ENCODE assay signal across 9 cellular contexts in genomic region chr10:22379059-22379458, GRCh38. TPM values are rescaled to one million over a fixed set of nuclear protein-coding genes. Genes with fewer than 3 reads are reported as not detected.
A peak's percentile ranks its signal among the peaks of the same experiment; 100 is the strongest.
DNase-seq lines count a peak whose midpoint lies in the region; ATAC-seq lines count a peak whose summit lies in the region.
"Had no signal": no experiment of that assay in that cellular context is flagged by ENCODE, and none has a peak within 500 bp of the region (broad histone marks: within the 10 kb centered on the region; RNA-seq: fewer than 3 reads in every experiment).

No MANE protein-coding gene starts in this region.

- no peak overlapping the region for H3K4me3 Mint-ChIP-seq in activated T-helper 2 cell treated with anti-CD3 and anti-CD28 coated beads, Interferon-gamma antibody, Interleukin-2, Interleukin-4, amounts not matched to agents 10 μg/mL and 5 μg/mL and 100 μg/mL, durations not matched to agents 14 hours and 24 hours and 36 hours (ENCODE audit: low read depth)
- peak overlapping the region in 1 of 2 donors; percentile 9 for H3K4me3 Mint-ChIP-seq in stimulated activated naive CD8-positive, alpha-beta T cell treated with anti-CD3 and anti-CD28 coated beads, Interleukin-15, amount 100 ng/mL, for 72 hours
- no peak overlapping the region for H3K4me3 Mint-ChIP-seq in T-helper 17 cell

- DNase-seq in activated CD8-positive, alpha-beta memory T cell treated with anti-CD3 and anti-CD28 coated beads for 4 hours (ENCODE audit: low read depth in 2 of 2): peak; percentile 12 to 30
- DNase-seq in activated CD8-positive, alpha-beta memory T cell treated with anti-CD3 and anti-CD28 coated beads for 24 hours: no peak
- no peak for DNase-seq in activated T-helper 2 cell treated with anti-CD3 and anti-CD28 coated beads, Interferon-gamma antibody, Interleukin-2, Interleukin-4, amounts not matched to agents 10 μg/mL and 5 μg/mL and 100 μg/mL, durations not matched to agents 14 hours and 24 hours and 36 hours (ENCODE audit: low spot score)
- DNase-seq in stimulated activated naive CD8-positive, alpha-beta T cell treated with anti-CD3 and anti-CD28 coated beads, Interleukin-15, amount 100 ng/mL, for 72 hours: peak; percentile 23 to 46
- DNase-seq in activated gamma-delta T cell (lab: John Stamatoyannopoulos, UW) (no peak), T-helper 17 cell (no peak), NCI-H2081 (lab: John Stamatoyannopoulos, UW) (no peak)

- H3K27me3 Mint-ChIP-seq in activated T-helper 2 cell treated with anti-CD3 and anti-CD28 coated beads, Interferon-gamma antibody, Interleukin-2, Interleukin-4, amounts not matched to agents 10 μg/mL and 5 μg/mL and 100 μg/mL, durations not matched to agents 14 hours and 24 hours and 36 hours (ENCODE audit: low read depth): no peaks in the 10 kb centered on the region
- no peaks in the 10 kb centered on the region for H3K27me3 Mint-ChIP-seq in stimulated activated naive CD8-positive, alpha-beta T cell treated with anti-CD3 and anti-CD28 coated beads, Interleukin-15, amount 100 ng/mL, for 72 hours
- H3K27me3 Mint-ChIP-seq in T-helper 17 cell: peaks cover 18% of the 10 kb centered on the region

- H3K9me3 ChIP-seq in T-helper 17 cell (ENCODE audit: control insufficient read depth, low read length, poor library complexity, severe bottlenecking): no peaks in the 10 kb centered on the region
- H3K9me3 ChIP-seq: HAP-1 had no signal

- intact Hi-C loops in activated T-helper 2 cell treated with anti-CD3 and anti-CD28 coated beads, Interferon-gamma antibody, Interleukin-2, Interleukin-4, amounts not matched to agents 10 μg/mL and 5 μg/mL and 100 μg/mL, durations not matched to agents 14 hours and 24 hours and 36 hours (cut with micrococcal nuclease): loop anchor here (1.0 to 2.0 kb wide), 5 partner anchors 10 to 57 kb away; no protein-coding TSS in a partner anchor

- H3K36me3 Mint-ChIP-seq in activated T-helper 2 cell treated with anti-CD3 and anti-CD28 coated beads, Interferon-gamma antibody, Interleukin-2, Interleukin-4, amounts not matched to agents 10 μg/mL and 5 μg/mL and 100 μg/mL, durations not matched to agents 14 hours and 24 hours and 36 hours (ENCODE audit: low read depth): no peaks in the 10 kb centered on the region
- H3K36me3 Mint-ChIP-seq in T-helper 17 cell (ENCODE audit: low read depth): peaks cover 2% of the 10 kb centered on the region

- peak overlapping the region; percentile 69 for H3K27ac Mint-ChIP-seq in activated T-helper 2 cell treated with anti-CD3 and anti-CD28 coated beads, Interferon-gamma antibody, Interleukin-2, Interleukin-4, amounts not matched to agents 10 μg/mL and 5 μg/mL and 100 μg/mL, durations not matched to agents 14 hours and 24 hours and 36 hours
- no peak overlapping the region for H3K27ac Mint-ChIP-seq in stimulated activated naive CD8-positive, alpha-beta T cell treated with anti-CD3 and anti-CD28 coated beads, Interleukin-15, amount 100 ng/mL, for 72 hours
- no peak overlapping the region for H3K27ac Mint-ChIP-seq in T-helper 17 cell

- H3K4me1 Mint-ChIP-seq in activated T-helper 2 cell treated with anti-CD3 and anti-CD28 coated beads, Interferon-gamma antibody, Interleukin-2, Interleukin-4, amounts not matched to agents 10 μg/mL and 5 μg/mL and 100 μg/mL, durations not matched to agents 14 hours and 24 hours and 36 hours (ENCODE audit: low read depth): peaks cover 20% of the 10 kb centered on the region
- H3K4me1 Mint-ChIP-seq in stimulated activated naive CD8-positive, alpha-beta T cell treated with anti-CD3 and anti-CD28 coated beads, Interleukin-15, amount 100 ng/mL, for 72 hours: peaks cover 13% of the 10 kb centered on the region
- H3K4me1 Mint-ChIP-seq in T-helper 17 cell: no peaks in the 10 kb centered on the region

- peak; percentile 64 for ATAC-seq in HG03175 (IDR thresholded peaks at IDR 0.05; ENCODE audit: unreplicated experiment)
- peak; percentile 99 for ATAC-seq in stimulated activated naive CD8-positive, alpha-beta T cell treated with anti-CD3 and anti-CD28 coated beads, Interleukin-15, amount 100 ng/mL, for 72 hours
- no peak for ATAC-seq in T-helper 17 cell

- H3K9me3 Mint-ChIP-seq in activated T-helper 2 cell treated with anti-CD3 and anti-CD28 coated beads, Interferon-gamma antibody, Interleukin-2, Interleukin-4, amounts not matched to agents 10 μg/mL and 5 μg/mL and 100 μg/mL, durations not matched to agents 14 hours and 24 hours and 36 hours: no peaks in the 10 kb centered on the region
- H3K9me3 Mint-ChIP-seq in stimulated activated naive CD8-positive, alpha-beta T cell treated with anti-CD3 and anti-CD28 coated beads, Interleukin-15, amount 100 ng/mL, for 72 hours: no peaks in the 10 kb centered on the region

RNA-seq across cellular contexts. Expression of gene SPAG6, which starts 33.8 kb away (rescaled TPM):
- 0.14 and 0.62 TPM in 2 replicates for total RNA-seq in activated T-helper 2 cell treated with anti-CD3 and anti-CD28 coated beads, Interferon-gamma antibody, Interleukin-2, Interleukin-4, amounts not matched to agents 10 μg/mL and 5 μg/mL and 100 μg/mL, durations not matched to agents 14 hours and 24 hours and 36 hours
- total RNA-seq in T-helper 17 cell: not detected

RNA-seq across cellular contexts. Expression of gene BMI1, which starts 58.2 kb away (rescaled TPM):
- 64.2 and 69.0 TPM in 2 replicates for total RNA-seq in activated T-helper 2 cell treated with anti-CD3 and anti-CD28 coated beads, Interferon-gamma antibody, Interleukin-2, Interleukin-4, amounts not matched to agents 10 μg/mL and 5 μg/mL and 100 μg/mL, durations not matched to agents 14 hours and 24 hours and 36 hours
- total RNA-seq in T-helper 17 cell: 10 to 100 TPM; 53.5 to 72.4 TPM

Comparison
In these comparisons a context has a peak if more than half of its experiments do, and no peak if none do; other contexts are left out.
1. DNase-seq: peak in activated CD8-positive, alpha-beta memory T cell treated with anti-CD3 and anti-CD28 coated beads for 4 hours (2 of 2) and stimulated activated naive CD8-positive, alpha-beta T cell treated with anti-CD3 and anti-CD28 coated beads, Interleukin-15, amount 100 ng/mL, for 72 hours (2 of 2); none in activated CD8-positive, alpha-beta memory T cell treated with anti-CD3 and anti-CD28 coated beads for 24 hours (single experiment), activated T-helper 2 cell treated with anti-CD3 and anti-CD28 coated beads, Interferon-gamma antibody, Interleukin-2, Interleukin-4, amounts not matched to agents 10 μg/mL and 5 μg/mL and 100 μg/mL, durations not matched to agents 14 hours and 24 hours and 36 hours (single experiment), activated gamma-delta T cell (single experiment), T-helper 17 cell (0 of 3) and NCI-H2081 (0 of 2).